In the genomic region with DNA sequence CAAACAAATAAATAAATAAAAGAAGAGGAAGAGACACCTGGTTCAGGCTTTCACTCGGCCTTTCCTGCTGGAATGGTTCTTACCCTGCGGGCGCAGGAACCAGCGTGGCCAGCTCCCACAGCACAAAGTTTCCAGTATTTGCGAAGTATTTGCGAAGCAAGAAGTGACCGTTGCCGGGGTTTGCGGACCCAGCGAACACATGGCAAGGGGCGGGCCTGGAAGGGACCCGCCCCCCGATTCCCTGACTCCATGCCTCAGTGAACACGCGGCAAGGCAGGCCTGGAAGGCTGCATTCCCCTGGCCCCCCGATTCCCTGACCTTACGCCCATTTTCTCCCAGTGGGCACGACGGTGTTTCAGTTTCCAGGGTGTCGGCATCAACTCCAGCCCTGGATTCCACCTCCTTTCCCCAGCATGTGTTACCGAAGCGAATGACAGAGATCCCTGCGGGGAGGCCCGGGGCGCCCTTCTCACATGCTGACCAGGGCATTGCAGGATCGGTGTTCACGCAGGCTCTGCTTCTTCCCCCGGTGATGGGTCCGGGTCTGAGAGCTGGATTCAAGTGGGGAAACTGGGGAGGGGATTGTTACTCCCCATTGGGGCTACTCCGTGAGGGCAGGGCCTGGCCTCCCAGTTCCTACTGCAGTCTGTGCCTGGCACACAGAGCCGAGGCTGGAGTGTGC, we compare ENCODE assay signal across 26 cellular contexts.
"Had no signal": no experiment of that assay in that cellular context is flagged by ENCODE, and none has a peak within 500 bp of the region (broad histone marks: within the 10 kb centered on the region; RNA-seq: fewer than 3 reads in every experiment).

No MANE protein-coding gene starts in this region.

- H3K27ac ChIP-seq: colonic mucosa, esophagus muscularis mucosa, foreskin keratinocyte, gastroesophageal sphincter, heart left ventricle, hepatocyte, prostate gland, right atrium auricular region, stomach, thyroid gland had no signal

- H3K36me3 Mint-ChIP-seq: memory B cell; natural killer cell; stimulated activated effector memory CD8-positive, alpha-beta T cell treated with anti-CD3 and anti-CD28 coated beads, Interleukin-12 subunit alpha, Interleukin-12 subunit beta, amount 100 ng/mL, for 72 hours had no signal

- H3K9me3 Mint-ChIP-seq: dendritic cell treated with granulocyte-macrophage colony-stimulating factor and Interleukin-4, amounts not matched to agents 40 ng/mL and 50 ng/mL, for 4 days; memory B cell; natural killer cell; neural crest cell; stimulated activated effector memory CD8-positive, alpha-beta T cell treated with anti-CD3 and anti-CD28 coated beads, Interleukin-12 subunit alpha, Interleukin-12 subunit beta, amount 100 ng/mL, for 72 hours had no signal

- DNase-seq: colonic mucosa; effector memory CD4-positive, alpha-beta T cell; foreskin keratinocyte; heart left ventricle; kidney glomerular epithelial cell; left ventricle myocardium superior; natural killer cell; stimulated activated CD4-positive, alpha-beta T cell treated with anti-CD3 and anti-CD28 coated beads, Interleukin-12 subunit alpha, Interleukin-12 subunit beta, amount 100 ng/mL, for 4 hours; stimulated activated CD4-positive, alpha-beta T cell treated with anti-CD3 and anti-CD28 coated beads, Interleukin-1b, Interleukin-23, amount 100 ng/mL, for 48 hours; stimulated activated CD4-positive, alpha-beta T cell treated with anti-CD3 and anti-CD28 coated beads, Interleukin-4, amount 100 ng/mL, for 24 hours; stimulated activated naive CD4-positive, alpha-beta T cell treated with Interleukin-2 at 50 U/mL for 16 hours; stomach; thyroid gland; trophoblast cell had no signal

- H3K27me3 Mint-ChIP-seq: dendritic cell treated with granulocyte-macrophage colony-stimulating factor and Interleukin-4, amounts not matched to agents 40 ng/mL and 50 ng/mL, for 4 days had no signal

- H3K4me1 Mint-ChIP-seq: memory B cell; natural killer cell; neural crest cell; stimulated activated effector memory CD8-positive, alpha-beta T cell treated with anti-CD3 and anti-CD28 coated beads, Interleukin-12 subunit alpha, Interleukin-12 subunit beta, amount 100 ng/mL, for 72 hours had no signal

- H3K27ac Mint-ChIP-seq: dendritic cell treated with granulocyte-macrophage colony-stimulating factor and Interleukin-4, amounts not matched to agents 40 ng/mL and 50 ng/mL, for 4 days; memory B cell; natural killer cell; stimulated activated effector memory CD8-positive, alpha-beta T cell treated with anti-CD3 and anti-CD28 coated beads, Interleukin-12 subunit alpha, Interleukin-12 subunit beta, amount 100 ng/mL, for 72 hours had no signal

- H3K9me3 ChIP-seq: colonic mucosa, esophagus muscularis mucosa, gastroesophageal sphincter, heart left ventricle, prostate gland, right atrium auricular region, stomach, thyroid gland had no signal

- H3K4me1 ChIP-seq: colonic mucosa, esophagus muscularis mucosa, foreskin keratinocyte, gastroesophageal sphincter, heart left ventricle, prostate gland, right atrium auricular region, stomach, thyroid gland had no signal

- H3K27me3 ChIP-seq: colonic mucosa, foreskin keratinocyte, hepatocyte, right atrium auricular region, thyroid gland had no signal

- H3K4me3 ChIP-seq: colonic mucosa, esophagus muscularis mucosa, gastroesophageal sphincter, heart left ventricle, hepatocyte, lung, prostate gland, right atrium auricular region, smooth muscle cell, stomach, thyroid gland had no signal

- H3K36me3 ChIP-seq: colonic mucosa, esophagus muscularis mucosa, gastroesophageal sphincter, heart left ventricle, prostate gland, right atrium auricular region, stomach, thyroid gland had no signal

- ATAC-seq: foreskin keratinocyte; gastroesophageal sphincter; heart left ventricle; left ventricle myocardium superior; natural killer cell; sciatic nerve; stimulated activated effector memory CD8-positive, alpha-beta T cell treated with anti-CD3 and anti-CD28 coated beads, Interleukin-12 subunit alpha, Interleukin-12 subunit beta, amount 100 ng/mL, for 72 hours had no signal

- H3K4me3 Mint-ChIP-seq: dendritic cell treated with granulocyte-macrophage colony-stimulating factor and Interleukin-4, amounts not matched to agents 40 ng/mL and 50 ng/mL, for 4 days; memory B cell; natural killer cell; neural crest cell; stimulated activated effector memory CD8-positive, alpha-beta T cell treated with anti-CD3 and anti-CD28 coated beads, Interleukin-12 subunit alpha, Interleukin-12 subunit beta, amount 100 ng/mL, for 72 hours had no signal
